In genomic region chr9:137014166-137014565, GRCh38 we compare ENCODE assay signal across 30 cellular contexts. TPM values are rescaled to one million over a fixed set of nuclear protein-coding genes. Genes with fewer than 3 reads are reported as not detected.
"Had no signal": no experiment of that assay in that cellular context is flagged by ENCODE, and none has a peak within 500 bp of the region (broad histone marks: within the 10 kb centered on the region; RNA-seq: fewer than 3 reads in every experiment).

No MANE protein-coding gene starts in this region.

- ATAC-seq: stimulated activated effector memory CD8-positive, alpha-beta T cell treated with anti-CD3 and anti-CD28 coated beads, Interleukin-12 subunit alpha, Interleukin-12 subunit beta, amount 100 ng/mL, for 72 hours; stimulated activated memory B cell treated with anti-CD40 and anti-IgM and Interleukin-4, amounts not matched to agents 10 μg/mL and 1 μg/mL and 100 μg/mL, for 72 hours; stimulated activated naive B cell treated with anti-CD40 and anti-IgM and Interleukin-4, amounts not matched to agents 10 μg/mL and 1 μg/mL and 100 μg/mL, for 72 hours; stimulated activated naive CD8-positive, alpha-beta T cell treated with anti-CD3 and anti-CD28 coated beads, Interleukin-15, amount 100 ng/mL, for 72 hours; stimulated activated naive CD8-positive, alpha-beta T cell treated with anti-CD3 and anti-CD28 coated beads, Interleukin-15, Interleukin-2, amounts not matched to agents 100 U/mL and 50 U/mL, for 24 hours; upper lobe of right lung had no signal

- H3K4me1 ChIP-seq: stomach, suprapubic skin, testis, tibial artery, tibial nerve, transverse colon, upper lobe of left lung, upper lobe of right lung, uterus, vagina had no signal

- DNase-seq: stimulated activated CD4-positive, alpha-beta T cell treated with anti-CD3 and anti-CD28 coated beads, Interleukin-2, amount 100 ng/mL, for 48 hours; stimulated activated CD4-positive, alpha-beta T cell treated with anti-CD3 and anti-CD28 coated beads, Interleukin-4, amount 100 ng/mL, for 1 hour; stimulated activated CD4-positive, alpha-beta T cell treated with anti-CD3 and anti-CD28 coated beads, Interleukin-4, amount 100 ng/mL, for 24 hours; stimulated activated CD4-positive, alpha-beta T cell treated with anti-CD3 and anti-CD28 coated beads, Interleukin-4, amount 100 ng/mL, for 4 hours; stimulated activated CD8-positive, alpha-beta memory T cell treated with anti-CD3 and anti-CD28 coated beads, Interleukin-4, amount 100 ng/mL, for 48 hours; stimulated activated naive B cell treated with anti-CD40 and anti-IgM and Interleukin-4, amounts not matched to agents 10 μg/mL and 1 μg/mL and 100 μg/mL, for 72 hours; stimulated activated naive CD4-positive, alpha-beta T cell; stimulated activated naive CD4-positive, alpha-beta T cell treated with Interleukin-2 at 50 U/mL for 16 hours; stimulated activated naive CD8-positive, alpha-beta T cell treated with anti-CD3 and anti-CD28 coated beads, Interleukin-15, amount 100 ng/mL, for 72 hours; stimulated activated naive CD8-positive, alpha-beta T cell treated with anti-CD3 and anti-CD28 coated beads, Interleukin-15, Interleukin-2, amounts not matched to agents 100 U/mL and 50 U/mL, for 24 hours; stomach; substantia nigra; testis; thyroid gland; tibial artery; transverse colon; trophoblast cell; upper lobe of right lung; uterus had no signal

- H3K27ac ChIP-seq: stomach, suprapubic skin, testis, thoracic aorta, thyroid gland, tibial artery, transverse colon, upper lobe of left lung, upper lobe of right lung, uterus, vagina had no signal

- H3K36me3 ChIP-seq: transverse colon, uterus had no signal

- H3K4me3 ChIP-seq: stomach, suprapubic skin, testis, thoracic aorta, thyroid gland, tibial artery, tibial nerve, transverse colon, upper lobe of left lung, upper lobe of right lung, uterus, vagina had no signal

- H3K9me3 ChIP-seq: stomach, suprapubic skin, testis, thoracic aorta, thyroid gland, tibial artery, tibial nerve, transverse colon, upper lobe of left lung, upper lobe of right lung, uterus, vagina had no signal

- H3K27me3 ChIP-seq: stomach, suprapubic skin, testis, thyroid gland, tibial artery, tibial nerve, transverse colon, upper lobe of left lung, upper lobe of right lung, uterus, vagina had no signal

RNA-seq across cellular contexts. Expression of gene FUT7, which starts 17.7 kb away (rescaled TPM):
- total RNA-seq: temporal lobe, thoracic aorta, thyroid gland, transverse colon, ureter, urinary bladder, uterus, vagina had no signal

RNA-seq across cellular contexts. Expression of gene CLIC3, which starts 17.8 kb away (rescaled TPM):
- total RNA-seq: temporal lobe had no signal

RNA-seq across cellular contexts. Expression of gene LCNL1, which starts 31.4 kb away (rescaled TPM):
- total RNA-seq: stomach, subcutaneous adipose tissue, thoracic aorta had no signal
